In the genomic region with DNA sequence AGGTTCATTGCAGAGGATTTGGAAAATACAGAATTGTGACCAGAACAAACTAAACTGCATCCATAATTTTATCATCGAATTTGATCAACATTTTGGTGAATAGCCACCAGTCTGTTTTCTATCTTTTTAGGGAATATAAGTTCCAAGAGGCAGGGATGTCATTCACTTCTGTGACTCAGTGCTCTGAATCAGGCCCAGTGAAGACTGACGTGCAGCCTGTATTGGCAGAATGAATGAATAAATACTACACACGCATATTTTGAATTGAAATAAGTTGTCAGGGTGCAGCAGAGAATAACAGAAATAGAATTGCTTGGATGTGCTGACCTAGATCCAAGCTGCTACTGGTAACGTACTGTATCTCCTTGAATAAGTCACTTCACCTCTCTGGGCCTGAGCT, we compare ENCODE assay signal across 11 cellular contexts. TPM values are rescaled to one million over a fixed set of nuclear protein-coding genes. Genes with fewer than 3 reads are reported as not detected.
DNase-seq lines count a peak whose midpoint lies in the region; ATAC-seq and TF ChIP-seq lines count a peak whose summit lies in the region.
"Had no signal": no experiment of that assay in that cellular context is flagged by ENCODE, and none has a peak within 500 bp of the region (broad histone marks: within the 10 kb centered on the region; RNA-seq: fewer than 3 reads in every experiment).

No MANE protein-coding gene starts in this region.

- H3K9ac ChIP-seq in skeletal muscle satellite cell (ENCODE audit: low read depth, low read length): peak overlapping the region; percentile 79

- no peak for ATAC-seq in HG03378 (IDR thresholded peaks at IDR 0.05; ENCODE audit: unreplicated experiment)

- intact Hi-C loops in esophagus squamous epithelium (cut with DNase I) (no loop called here), prostate gland (cut with DNase I) (no loop called here)

- no peaks in the 10 kb centered on the region for H3K27me3 ChIP-seq in esophagus squamous epithelium
- no peaks in the 10 kb centered on the region for H3K27me3 ChIP-seq in skeletal muscle satellite cell (ENCODE audit: control insufficient read depth, insufficient read depth, low read length)
- no peaks in the 10 kb centered on the region for H3K27me3 ChIP-seq in prostate gland (replicated peaks; ENCODE audit: insufficient read depth)

- H3K36me3 ChIP-seq in esophagus squamous epithelium (peaks cover 0 to 11% (median 0%) of the 10 kb centered on the region in 3 donors), skeletal muscle satellite cell (ENCODE audit: insufficient read depth, low read length) (peaks cover 23% of the 10 kb centered on the region), prostate gland (no peaks in the 10 kb centered on the region)

- H3K9me3 ChIP-seq in esophagus squamous epithelium: no peaks in the 10 kb centered on the region
- H3K9me3 ChIP-seq in skeletal muscle satellite cell (replicated peaks; ENCODE audit: low read length): no peaks in the 10 kb centered on the region
- H3K9me3 ChIP-seq in prostate gland: no peaks in the 10 kb centered on the region

- H3K4me3 ChIP-seq in esophagus squamous epithelium: peak overlapping the region in 1 of 4 donors; percentile 54
- H3K4me3 ChIP-seq in skeletal muscle satellite cell (ENCODE audit: low read length): peak overlapping the region; percentile 8
- no peak overlapping the region for H3K4me3 ChIP-seq in prostate gland

- TF ChIP-seq CTCF in esophagus squamous epithelium (IDR thresholded peaks at IDR 0.05) (no peak), prostate gland (IDR thresholded peaks at IDR 0.05) (no peak)

- TF ChIP-seq POLR2A in esophagus squamous epithelium (IDR thresholded peaks at IDR 0.05) (no peak), prostate gland (IDR thresholded peaks at IDR 0.05) (no peak)

- H3K4me1 ChIP-seq in esophagus squamous epithelium: peaks cover 17 to 63% (median 40%) of the 10 kb centered on the region in 3 donors
- peaks cover 33% of the 10 kb centered on the region for H3K4me1 ChIP-seq in skeletal muscle satellite cell (ENCODE audit: control insufficient read depth, insufficient read depth, low read length)
- peaks cover 5% of the 10 kb centered on the region for H3K4me1 ChIP-seq in prostate gland (replicated peaks)

- H3K27ac ChIP-seq in esophagus squamous epithelium (peak overlapping the region; percentile 90 to 97 (median 91)), prostate gland (no peak overlapping the region)

- DNase-seq in EH (ENCODE audit: low read depth) (peak; percentile 52), RKO (ENCODE audit: low spot score) (peak; percentile 74), esophagus squamous epithelium (lab: John Stamatoyannopoulos, UW) (no peak), prostate gland (ENCODE audit: low spot score) (no peak), NCI-H1694 treated with DMSO at 0.1 percent for 48 hours (lab: John Stamatoyannopoulos, UW) (no peak)
- DNase-seq in activated CD4-positive, CD25-positive, alpha-beta regulatory T cell treated with anti-CD3 and anti-CD28 coated beads, Interleukin-2, amount 50 U/mL, for 72 hours: no peak
- DNase-seq: activated CD4-positive, CD25-positive, alpha-beta regulatory T cell; DMS 273 treated with DMSO at 0.1 percent for 48 hours; effector memory CD4-positive, alpha-beta T cell had no signal

- peak overlapping the region; percentile 69 for H3K4me2 ChIP-seq in skeletal muscle satellite cell (ENCODE audit: low read length)

- 47 to 53% methylated on average over 4 of the region's 4 CpGs for WGBS in esophagus squamous epithelium, 2 donors
- WGBS in prostate gland: 77% methylated on average over 4 of the region's 4 CpGs

RNA-seq across cellular contexts. Expression of a gene that starts 1.3 kb away (rescaled TPM):
- total RNA-seq in esophagus squamous epithelium (1,000 to 10,000 TPM; 2,742 to 8,541 (median 3,206) TPM), prostate gland (10 to 100 TPM; 38.9 to 71.6 TPM)
- 216 and 411 TPM in 2 replicates for total RNA-seq in skeletal muscle satellite cell (2012; rRNA removed)

Comparison
In these comparisons a context has a peak if more than half of its experiments do, and no peak if none do; other contexts are left out.
1. DNase-seq: peak in EH (single experiment) and RKO (single experiment); none in esophagus squamous epithelium (single experiment), prostate gland (single experiment), NCI-H1694 treated with DMSO at 0.1 percent for 48 hours (single experiment) and activated CD4-positive, CD25-positive, alpha-beta regulatory T cell treated with anti-CD3 and anti-CD28 coated beads, Interleukin-2, amount 50 U/mL, for 72 hours (single experiment).
2. H3K27ac ChIP-seq: peak in esophagus squamous epithelium (4 of 4); none in prostate gland (0 of 2).
3. RNA of a gene that starts 1.3 kb away (total RNA-seq): 2,742 to 8,541 TPM in esophagus squamous epithelium; 38.9 to 71.6 TPM in prostate gland; every median in the first group is over 10 times any median in the second.